ENCODE assay signal across 11 cellular contexts in the genomic region with DNA sequence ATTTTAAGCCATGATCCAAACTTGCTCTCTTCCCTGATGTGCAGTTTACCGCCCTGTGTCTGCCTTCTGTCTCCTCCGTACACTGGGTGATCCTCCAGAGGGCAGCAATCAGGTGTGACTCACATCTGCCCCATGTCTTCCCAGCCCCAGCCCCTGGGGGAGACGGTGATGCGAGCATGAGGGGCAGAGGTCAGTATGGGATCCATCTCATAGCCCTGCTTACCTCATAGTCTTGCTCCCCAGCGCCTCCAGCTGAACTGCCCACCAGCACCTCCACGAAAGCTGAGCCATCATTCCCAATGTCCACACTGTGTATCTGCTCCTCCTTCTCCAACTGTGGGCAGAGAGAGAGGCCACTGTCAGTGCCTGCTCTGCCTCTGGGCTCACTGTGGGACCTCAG. TPM values are rescaled to one million over a fixed set of nuclear protein-coding genes. Genes with fewer than 3 reads are reported as not detected.
DNase-seq lines count a peak whose midpoint lies in the region; ATAC-seq and TF ChIP-seq lines count a peak whose summit lies in the region.
"Had no signal": no experiment of that assay in that cellular context is flagged by ENCODE, and none has a peak within 500 bp of the region (broad histone marks: within the 10 kb centered on the region; RNA-seq: fewer than 3 reads in every experiment).

No MANE protein-coding gene starts in this region.

- 0 out of 2 replicates have a peak, but pooled peaks cover 5% of the 10 kb centered on the region for H3K79me2 ChIP-seq in GM23248 (ENCODE audit: insufficient read depth)

- DNase-seq in A673 (ENCODE audit: low spot score) (no peak), GM23248 (peak; percentile 59), T-helper 17 cell (no peak), glomerular visceral epithelial cell (ENCODE audit: extremely low spot score) (peak; percentile 40), COLO829 (ENCODE audit: low spot score) (no peak)
- DNase-seq: GF-D8 had no signal

- H3K4me1 Mint-ChIP-seq in T-helper 17 cell, result peaks cover 36% of the 10 kb centered on the region

- H3K36me3 ChIP-seq in A673 (ENCODE audit: insufficient read depth, low read length, poor library complexity, severe bottlenecking) (peaks cover 26% of the 10 kb centered on the region), GM23248 (ENCODE audit: low read depth) (no peaks in the 10 kb centered on the region)

- H3K4me1 ChIP-seq in A673 (ENCODE audit: insufficient read depth, low read length, poor library complexity, severe bottlenecking), result peaks cover 39% of the 10 kb centered on the region
- peaks cover 8% of the 10 kb centered on the region; the same call in 1 of the 2 replicates for H3K4me1 ChIP-seq in GM23248 (ENCODE audit: insufficient read depth)

- H3K36me3 Mint-ChIP-seq in T-helper 17 cell (ENCODE audit: low read depth), result peaks cover 2% of the 10 kb centered on the region

- peak overlapping the region; percentile 96 for H3K27ac Mint-ChIP-seq in T-helper 17 cell

- 67 to 69% methylated on average over 6 of the region's 6 CpGs for WGBS in GM23248 (ENCODE audit: low coverage in 1 of 2, low lambda C conversion rate in 2 of 2, missing lambda C conversion rate in 2 of 2), 2 experiments

- H3K27me3 Mint-ChIP-seq in T-helper 17 cell, result no peaks in the 10 kb centered on the region

- no peak overlapping the region for H3K4me3 Mint-ChIP-seq in T-helper 17 cell

- no peaks in the 10 kb centered on the region for H4K20me1 ChIP-seq in GM23248 (ENCODE audit: insufficient read depth)

- H3K4me3 ChIP-seq in A673 (ENCODE audit: low read depth, low read length, poor library complexity, severe bottlenecking) (no peak overlapping the region), GM23248 (no peak overlapping the region)
- H3K4me3 ChIP-seq: skin epidermis, vagina had no signal

- no peak overlapping the region for H3K4me2 ChIP-seq in GM23248 (ENCODE audit: unreplicated experiment)

- POLR2A ChIA-PET in A673 (lab: Charles Lee; ENCODE audit: low non-redundant PET), result interaction anchor here (0.6 kb wide), 1 partner anchor 25 kb away, joined by 6 read pairs; no protein-coding TSS in a partner anchor

- H3F3A ChIP-seq in GM23248 (ENCODE audit: insufficient read depth), result peaks cover 31% of the 10 kb centered on the region

- in situ Hi-C loops in GM23248 (cut with MboI), result no loop called here

- H3K9ac ChIP-seq in GM23248, result no peak overlapping the region

- BruUV-seq in A673 (replicated peaks; lab: Mats Ljungman, UMichigan), result no TSS peak

- H3K27me3 ChIP-seq in A673 (replicated peaks; ENCODE audit: insufficient read depth, low read depth, low read length, poor library complexity) (no peaks in the 10 kb centered on the region), GM23248 (replicated peaks; ENCODE audit: insufficient read depth) (no peaks in the 10 kb centered on the region)
- H3K27me3 ChIP-seq: vagina had no signal

- H2AFZ ChIP-seq in GM23248, result no peak overlapping the region

- ATAC-seq in T-helper 17 cell, result no peak
- no peak for ATAC-seq in GM18517 (IDR thresholded peaks at IDR 0.05; ENCODE audit: unreplicated experiment)
- no peak for ATAC-seq in HG02623 (IDR thresholded peaks at IDR 0.05; ENCODE audit: unreplicated experiment)
- ATAC-seq in GM21447 (IDR thresholded peaks at IDR 0.05; ENCODE audit: unreplicated experiment), result no peak

- no peak for TF ChIP-seq CTCF in A673 (conservative IDR thresholded peaks at IDR 0.05; ENCODE audit: low read depth, low read length)

- intact Hi-C loops in A673 (cut with micrococcal nuclease; ENCODE audit: unreplicated experiment), result no loop called here

- no peaks in the 10 kb centered on the region for H3K9me2 ChIP-seq in GM23248 (ENCODE audit: insufficient read depth)

- H3K9me3 ChIP-seq in A673 (ENCODE audit: low read depth, low read length, poor library complexity, severe bottlenecking), result no peaks in the 10 kb centered on the region
- no peaks in the 10 kb centered on the region for H3K9me3 ChIP-seq in GM23248 (ENCODE audit: low read depth)
- H3K9me3 ChIP-seq in T-helper 17 cell (ENCODE audit: control insufficient read depth, low read length, poor library complexity, severe bottlenecking), result no peaks in the 10 kb centered on the region
- H3K9me3 ChIP-seq: vagina had no signal

- CTCF ChIA-PET in A673 (lab: Charles Lee), result interaction anchor here (1.1 kb wide), 1 partner anchor 34 kb away, joined by 8 read pairs; no protein-coding TSS in a partner anchor

- H3K27ac ChIP-seq in A673 (ENCODE audit: low read depth, low read length, poor library complexity, severe bottlenecking) (peak overlapping the region; percentile 86), GM23248 (no peak overlapping the region)
- H3K27ac ChIP-seq: vagina had no signal

RNA-seq across cellular contexts. Expression of a gene that starts 14.6 kb away (rescaled TPM):
- 69.4 and 86.0 TPM in 2 replicates for total RNA-seq in A673 (2021)
- 26.7 and 28.0 TPM in 2 replicates for total RNA-seq in GM23248 (2014; rRNA removed; shearing (Covaris generic))
- 26.7 and 32.4 TPM in 2 replicates for polyA plus RNA-seq in GM23248 (2016; fragmentation: Nextera tagmentation; extraction: Ambion mirVana)
- total RNA-seq in T-helper 17 cell, result 10 to 100 TPM; 37.9 to 38.9 TPM

RNA-seq across cellular contexts. Expression of a gene that starts 14.9 kb away (rescaled TPM):
- total RNA-seq in A673 (2021), result 14.3 and 15.6 TPM in 2 replicates
- 1.8 TPM in 1 of 2 replicates, not detected in the other for total RNA-seq in GM23248 (2014; rRNA removed; shearing (Covaris generic))
- 1.3 and 2.5 TPM in 2 replicates for polyA plus RNA-seq in GM23248 (2016; fragmentation: Nextera tagmentation; extraction: Ambion mirVana)
- 1 to 10 TPM in 1 of 2 donors, under 1 TPM in 1; 0.52 to 1.5 TPM for total RNA-seq in T-helper 17 cell

RNA-seq across cellular contexts. Expression of a gene that starts 27.7 kb away (rescaled TPM):
- total RNA-seq in A673 (2021), result 2.8 and 3.1 TPM in 2 replicates
- total RNA-seq in GM23248 (2014; rRNA removed; shearing (Covaris generic)), result 0.22 TPM in 1 of 2 replicates, not detected in the other
- polyA plus RNA-seq in GM23248 (2016; fragmentation: Nextera tagmentation; extraction: Ambion mirVana), result 3.1 and 3.9 TPM in 2 replicates
- 1 to 10 TPM; 4.0 to 4.3 TPM for total RNA-seq in T-helper 17 cell

RNA-seq across cellular contexts. Expression of a gene that starts 33.7 kb away (rescaled TPM):
- total RNA-seq in A673 (2021) (8.8 and 15.3 TPM in 2 replicates), T-helper 17 cell (10 to 100 TPM; 21.0 to 30.3 TPM)
- total RNA-seq in GM23248 (2014; rRNA removed; shearing (Covaris generic)), result 71.1 and 100.0 TPM in 2 replicates
- polyA plus RNA-seq in GM23248 (2016; fragmentation: Nextera tagmentation; extraction: Ambion mirVana), result 70.8 and 75.4 TPM in 2 replicates

RNA-seq across cellular contexts. Expression of a gene that starts 35.2 kb away (rescaled TPM):
- total RNA-seq in A673 (2021) (34.1 and 37.7 TPM in 2 replicates), T-helper 17 cell (10 to 100 TPM; 49.9 to 51.1 TPM)
- 19.9 and 25.5 TPM in 2 replicates for total RNA-seq in GM23248 (2014; rRNA removed; shearing (Covaris generic))
- 5.7 and 6.0 TPM in 2 replicates for polyA plus RNA-seq in GM23248 (2016; fragmentation: Nextera tagmentation; extraction: Ambion mirVana)

Comparison
In these comparisons a context has a peak if more than half of its experiments do, and no peak if none do; other contexts are left out.
1. DNase-seq: peak in GM23248 (single experiment) and glomerular visceral epithelial cell (single experiment); none in A673 (single experiment), T-helper 17 cell (0 of 3) and COLO829 (single experiment).